In the genomic region with DNA sequence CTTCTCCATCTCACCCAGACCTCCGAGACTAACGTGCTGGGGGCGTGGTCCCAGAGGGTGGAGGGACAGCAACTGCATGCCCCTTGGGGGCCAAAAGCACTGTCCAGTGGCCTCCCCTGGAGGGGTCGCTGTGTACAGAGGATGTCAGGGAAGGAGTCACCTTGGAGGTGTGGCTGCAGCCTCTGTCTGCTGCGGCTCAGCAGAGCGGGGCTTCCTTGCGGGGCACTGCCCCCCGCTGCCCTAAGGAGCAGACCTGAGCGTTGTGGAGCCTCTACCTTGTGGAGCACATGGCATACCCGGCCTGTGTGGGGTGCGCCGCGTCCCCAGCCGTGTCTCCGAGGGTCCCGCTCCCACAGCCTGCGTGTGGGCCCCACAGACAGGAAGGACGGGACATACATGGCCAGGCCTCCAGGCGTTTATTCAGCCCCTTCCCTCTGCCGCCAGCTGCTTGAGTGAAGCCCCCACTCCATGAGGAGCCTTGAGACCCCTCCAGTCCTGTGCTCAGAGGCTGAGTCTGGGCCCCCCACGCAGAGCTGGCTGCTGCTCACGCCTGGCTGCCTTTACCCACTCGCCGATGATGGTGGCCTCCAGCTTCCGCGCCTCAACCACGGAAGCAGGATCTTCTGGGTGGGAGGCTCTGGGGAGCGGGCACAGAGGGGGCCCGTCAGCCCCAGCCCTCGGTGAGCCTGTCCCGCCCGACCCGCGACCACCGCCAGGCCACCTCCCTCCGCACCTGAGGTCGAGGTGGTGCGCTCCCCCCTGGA, we compare ENCODE assay signal across 1 cellular context.
TF ChIP-seq lines count a peak whose summit lies in the region.

No MANE protein-coding gene starts in this region.

TF ChIP-seq in HepG2, 621 proteins besides CTCF, POLR2A, EP300 and RAD21:
- 0 out of 2 replicates have a peak, but pooled peaks have one; percentile 40 for TF ChIP-seq ZNF776 (CRISPR knock-in tag; IDR thresholded peaks at IDR 0.05)
- peak; percentile 62 for TF ChIP-seq AGO2 (optimal IDR thresholded peaks at IDR 0.05; ENCODE audit: low read depth, low read length)
- TF ChIP-seq ZBTB38 (CRISPR knock-in tag; IDR thresholded peaks at IDR 0.05), result peak; percentile 82
- TF ChIP-seq ZNF101 (CRISPR knock-in tag; IDR thresholded peaks at IDR 0.05; ENCODE audit: borderline replicate concordance, low read depth), result no peak
- TF ChIP-seq ZNF550 (CRISPR knock-in tag; IDR thresholded peaks at IDR 0.05; ENCODE audit: borderline replicate concordance), result no peak
TF ChIP-seq in HepG2: peak in this region for 3.
